Comparison of ENCODE assay signal across 20 cellular contexts in the genomic region with DNA sequence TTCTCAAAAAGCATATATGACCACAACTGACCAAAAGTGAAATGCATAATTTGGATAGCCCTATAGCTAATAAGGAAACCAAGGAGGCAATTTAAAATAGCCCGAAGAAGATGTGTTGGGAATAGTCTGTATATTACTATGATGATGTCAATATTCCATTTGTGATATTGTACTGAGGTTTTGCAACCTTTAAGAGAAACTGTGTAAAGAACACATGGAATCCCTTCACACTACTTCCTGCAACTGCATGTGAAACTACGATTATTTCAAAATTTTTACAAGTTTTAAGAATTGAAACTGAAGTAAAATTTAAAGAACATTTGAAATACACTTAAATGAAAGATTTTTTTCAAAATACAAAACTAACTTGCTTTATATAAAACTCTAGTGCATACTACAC.
"Had no signal": no experiment of that assay in that cellular context is flagged by ENCODE, and none has a peak within 500 bp of the region (broad histone marks: within the 10 kb centered on the region; RNA-seq: fewer than 3 reads in every experiment).

No MANE protein-coding gene starts in this region.

- H3K9me3 ChIP-seq: psoas muscle, right lobe of liver, stomach, thoracic aorta, transverse colon had no signal

- FAIRE-seq: endometrium, frontal cortex had no signal

- H3K36me3 ChIP-seq: heart left ventricle, right lobe of liver, stomach, thoracic aorta, transverse colon had no signal

- H3K4me3 ChIP-seq: heart left ventricle, psoas muscle, right lobe of liver, stomach, thoracic aorta, transverse colon had no signal

- H3K27ac ChIP-seq: psoas muscle, right lobe of liver, stomach, thoracic aorta, transverse colon had no signal

- H3K27me3 ChIP-seq: heart left ventricle, right lobe of liver, stomach, transverse colon had no signal

- H3K4me1 ChIP-seq: psoas muscle, right lobe of liver, stomach had no signal

- DNase-seq: cortex of kidney; effector memory CD4-positive, alpha-beta T cell; heart left ventricle; hippocampal formation; left colon; left ventricle myocardium superior; mesendoderm; naive B cell; psoas muscle; retina; right lobe of liver; stimulated activated CD4-positive, alpha-beta T cell treated with anti-CD3 and anti-CD28 coated beads, Interleukin-2, amount 100 ng/mL, for 24 hours; stimulated activated CD4-positive, alpha-beta T cell treated with anti-CD3 and anti-CD28 coated beads, Interleukin-4, amount 100 ng/mL, for 4 hours; stimulated activated naive CD4-positive, alpha-beta T cell; stomach; substantia nigra; transverse colon had no signal
